ENCODE assay signal across 18 cellular contexts in the genomic region with DNA sequence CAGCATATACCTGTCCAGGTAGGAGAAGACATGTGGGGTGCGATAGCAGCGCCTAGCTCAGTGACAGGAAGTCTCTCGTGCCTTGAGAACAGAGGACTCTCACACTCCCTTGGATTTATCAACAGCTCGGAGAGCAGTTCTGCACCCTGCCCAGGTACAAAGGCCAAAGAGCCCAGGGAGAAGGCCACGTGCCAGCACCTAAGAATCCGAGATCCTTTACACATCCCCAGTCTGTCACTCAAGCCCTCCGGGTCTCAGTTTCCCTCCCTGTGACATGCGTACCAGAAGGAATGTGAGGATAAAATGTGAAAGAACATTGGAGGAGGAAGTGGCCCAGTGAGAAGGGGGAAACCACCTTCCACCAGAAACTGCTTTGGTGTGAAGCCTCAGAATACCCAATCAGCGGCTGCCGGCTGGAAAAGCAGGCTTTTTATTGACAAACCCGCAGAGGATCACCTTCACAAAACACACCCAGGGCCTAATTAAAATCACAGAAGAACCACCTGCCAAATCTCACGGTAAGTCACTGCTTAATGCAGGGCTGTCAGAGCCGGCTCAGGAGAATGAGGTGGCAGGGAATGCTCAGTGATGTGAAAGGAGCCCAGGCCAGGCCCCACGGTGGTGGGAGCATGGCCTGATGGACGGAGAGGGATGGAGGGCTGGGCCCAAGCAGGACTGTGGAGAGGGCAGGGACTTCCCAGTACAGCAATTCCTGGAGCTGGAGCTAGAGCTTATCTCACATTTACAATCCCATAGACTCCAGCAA.
DNase-seq lines count a peak whose midpoint lies in the region; ATAC-seq, FAIRE-seq and TF ChIP-seq lines count a peak whose summit lies in the region.
"Had no signal": no experiment of that assay in that cellular context is flagged by ENCODE, and none has a peak within 500 bp of the region (broad histone marks: within the 10 kb centered on the region; RNA-seq: fewer than 3 reads in every experiment).

No MANE protein-coding gene starts in this region.

- no peak overlapping the region for H3K18ac ChIP-seq in trophoblast cell (ENCODE audit: low read length)

- no peak for TF ChIP-seq POLR2A in GM12891 (IDR thresholded peaks at IDR 0.05; ENCODE audit: low read depth, low read length)
- no peak for TF ChIP-seq POLR2A in tibial nerve (IDR thresholded peaks at IDR 0.05)

- no peak overlapping the region for H2AK5ac ChIP-seq in trophoblast cell (ENCODE audit: low read length)

- H3K27ac ChIP-seq in epithelial cell of prostate (peak overlapping the region; percentile 84), pancreas (peak overlapping the region in 3 of 4 donors; percentile 8 to 68 (median 28)), trophoblast cell (ENCODE audit: low read depth, low read length) (no peak overlapping the region), tibial nerve (peak overlapping the region in 1 of 4 donors; percentile 23)
- H3K27ac ChIP-seq: psoas muscle, SJSA1 had no signal

- TF ChIP-seq CTCF in pancreas (IDR thresholded peaks at IDR 0.05) (no peak), tibial nerve (IDR thresholded peaks at IDR 0.05) (no peak)

- no peak overlapping the region for H3K14ac ChIP-seq in trophoblast cell (ENCODE audit: low read length)

- H4K8ac ChIP-seq in trophoblast cell (ENCODE audit: low read depth, low read length): no peak overlapping the region

- H3K4ac ChIP-seq in trophoblast cell (ENCODE audit: low read depth, low read length): no peak overlapping the region

- no peak for TF ChIP-seq EP300 in tibial nerve (IDR thresholded peaks at IDR 0.05)

- no peak overlapping the region for H2BK120ac ChIP-seq in trophoblast cell (ENCODE audit: insufficient read depth, low read length, poor library complexity)

- peaks cover 7 to 11% (median 9%) of the 10 kb centered on the region in 3 donors for H3K4me1 ChIP-seq in pancreas
- H3K4me1 ChIP-seq in trophoblast cell (ENCODE audit: control insufficient read depth in 1 of 2, insufficient read depth in 2 of 2, low read length in 2 of 2): peaks cover 4 to 18% of the 10 kb centered on the region in 2 experiments
- no peaks in the 10 kb centered on the region for H3K4me1 ChIP-seq in tibial nerve
- H3K4me1 ChIP-seq: psoas muscle, SJSA1 had no signal

- no peak for FAIRE-seq in GM12891 (lab: Jason Lieb, UNC)
- FAIRE-seq in pancreas (lab: Jason Lieb, UNC): no peak
- FAIRE-seq: endothelial cell of umbilical vein had no signal

- H2BK5ac ChIP-seq in trophoblast cell (ENCODE audit: low read depth, low read length, poor library complexity): no peak overlapping the region

- H3K4me3 ChIP-seq in pancreas: no peak overlapping the region
- no peak overlapping the region for H3K4me3 ChIP-seq in trophoblast cell (ENCODE audit: low read depth, low read length)
- H3K4me3 ChIP-seq in tibial nerve: no peak overlapping the region
- H3K4me3 ChIP-seq: psoas muscle, SJSA1 had no signal

- no peaks in the 10 kb centered on the region for H3K9me3 ChIP-seq in pancreas
- no peaks in the 10 kb centered on the region for H3K9me3 ChIP-seq in trophoblast cell (ENCODE audit: insufficient read depth, low read depth, low read length)
- no peaks in the 10 kb centered on the region for H3K9me3 ChIP-seq in tibial nerve
- H3K9me3 ChIP-seq: psoas muscle, SJSA1 had no signal

- intact Hi-C loops in pancreas (cut with DNase I): no loop called here

- H3K36me3 ChIP-seq in pancreas: no peaks in the 10 kb centered on the region
- H3K36me3 ChIP-seq in trophoblast cell (ENCODE audit: control insufficient read depth in 1 of 2, insufficient read depth in 2 of 2, low read length in 2 of 2): no peaks in the 10 kb centered on the region
- H3K36me3 ChIP-seq in tibial nerve: no peaks in the 10 kb centered on the region
- H3K36me3 ChIP-seq: SJSA1 had no signal

- H3K79me1 ChIP-seq in trophoblast cell (ENCODE audit: low read length): no peaks in the 10 kb centered on the region

- no peak overlapping the region for H2BK12ac ChIP-seq in trophoblast cell (ENCODE audit: low read length)

- no peak overlapping the region for H3K4me2 ChIP-seq in trophoblast cell (ENCODE audit: low read length)

- no peak overlapping the region for H3K23ac ChIP-seq in trophoblast cell (ENCODE audit: low read length)

- WGBS in pancreas, 2 donors: 18 to 20% methylated on average over 15 of the region's 15 CpGs
- WGBS in trophoblast cell (ENCODE audit: extremely low coverage, insufficient coverage, insufficient read length): no CpG with 5 or more reads among the region's 15 CpGs
- WGBS in tibial nerve, 2 donors: 62 to 65% methylated on average over 15 of the region's 15 CpGs

- H3K79me2 ChIP-seq in trophoblast cell (ENCODE audit: control insufficient read depth, insufficient read depth, low read length, poor library complexity): no peaks in the 10 kb centered on the region

- H4K91ac ChIP-seq in trophoblast cell (ENCODE audit: low read depth, low read length): no peak overlapping the region

- H2AFZ ChIP-seq in trophoblast cell (ENCODE audit: insufficient read depth, low read length, poor library complexity): no peak overlapping the region

- no peak overlapping the region for H3K9ac ChIP-seq in trophoblast cell (ENCODE audit: low read length)

- no peak for DNase-seq in GM12891 (ENCODE audit: insufficient read length, low spot score)
- peak; percentile 68 for DNase-seq in NCI-H2171 treated with DMSO at 0.1 percent for 48 hours (lab: John Stamatoyannopoulos, UW)
- DNase-seq in epithelial cell of prostate (ENCODE audit: low read depth, low spot score): no peak
- peak in 2 of 6 donors; percentile 4 to 21 for DNase-seq in pancreas
- no peak for DNase-seq in stimulated activated CD4-positive, alpha-beta T cell treated with anti-CD3 and anti-CD28 coated beads, Interleukin-4, amount 100 ng/mL, for 1 hour
- DNase-seq in trophoblast cell: no peak
- DNase-seq in tibial nerve (ENCODE audit: low spot score in 2 of 2): no peak
- DNase-seq: central memory CD4-positive, alpha-beta T cell; DMS79 treated with DMSO at 0.1 percent for 48 hours; hypothalamus; psoas muscle; stimulated activated CD4-positive, alpha-beta T cell treated with anti-CD3 and anti-CD28 coated beads, Interleukin-2, amount 100 ng/mL, for 48 hours had no signal

- H3K27me3 ChIP-seq in pancreas (no peaks in the 10 kb centered on the region), trophoblast cell (ENCODE audit: insufficient read depth, low read length) (no peaks in the 10 kb centered on the region), tibial nerve (no peaks in the 10 kb centered on the region)
- H3K27me3 ChIP-seq: SJSA1 had no signal

- no peak overlapping the region for H4K12ac ChIP-seq in trophoblast cell (ENCODE audit: low read depth, low read length)

- ATAC-seq in pancreas (peak; percentile 68 to 81 (median 74)), GM21360 (IDR thresholded peaks at IDR 0.05; ENCODE audit: unreplicated experiment) (no peak)
- ATAC-seq: activated naive CD4-positive, alpha-beta T cell treated with anti-CD3 and anti-CD28 coated beads, Interleukin-2, amount 50 U/mL, for 72 hours; HCT116; psoas muscle; stimulated activated effector memory CD8-positive, alpha-beta T cell treated with anti-CD3 and anti-CD28 coated beads, Interleukin-12 subunit alpha, Interleukin-12 subunit beta, amount 100 ng/mL, for 72 hours had no signal

TF ChIP-seq in GM12891, 5 proteins besides CTCF, POLR2A, EP300 and RAD21:
- TF ChIP-seq PAX5 (IDR thresholded peaks at IDR 0.05; ENCODE audit: insufficient read depth, low read length, severe bottlenecking): no peak
- no peak for TF ChIP-seq POLR2AphosphoS5 (IDR thresholded peaks at IDR 0.05; ENCODE audit: low read depth, low read length)
- no peak for TF ChIP-seq TAF1 (IDR thresholded peaks at IDR 0.05; ENCODE audit: low read depth, low read length)
- TF ChIP-seq POU2F2 (IDR thresholded peaks at IDR 0.05; ENCODE audit: low read depth, low read length): no peak
- peak; percentile 65 for TF ChIP-seq SPI1 (IDR thresholded peaks at IDR 0.05; ENCODE audit: low read depth, low read length)
